Comparison of ENCODE assay signal across 8 cellular contexts in genomic region chr22:29072979-29073617, GRCh38. TPM values are rescaled to one million over a fixed set of nuclear protein-coding genes. Genes with fewer than 3 reads are reported as not detected.
A peak's percentile ranks its signal among the peaks of the same experiment; 100 is the strongest.
DNase-seq lines count a peak whose midpoint lies in the region; ATAC-seq and TF ChIP-seq lines count a peak whose summit lies in the region.

Gene KREMEN1, plus strand, starts transcription at chr22:29073035. Its CDS starts 96 bp downstream, at chr22:29073131.

- H3K4me3 ChIP-seq in AG10803 (ENCODE audit: low read length) (peak within 1 kb of the TSS; percentile 66), choroid plexus epithelial cell (ENCODE audit: low read depth, low read length) (peak within 1 kb of the TSS; percentile 61)

- ATAC-seq in HG03432 (IDR thresholded peaks at IDR 0.05; ENCODE audit: unreplicated experiment) (peak; percentile 16), GM21825 (IDR thresholded peaks at IDR 0.05; ENCODE audit: unreplicated experiment) (no peak)

- DNase-seq in AG10803 (ENCODE audit: low read depth) = no peak
- no peak for DNase-seq in choroid plexus epithelial cell (ENCODE audit: low read depth)
- DNase-seq in mesenteric fat pad (ENCODE audit: low spot score) = no peak
- DNase-seq in ureter (ENCODE audit: low spot score) = no peak
- no peak for DNase-seq in NCI-H2227 treated with DMSO at 0.1 percent for 48 hours (lab: John Stamatoyannopoulos, UW)
- no peak for DNase-seq in NCI-H2171 (lab: John Stamatoyannopoulos, UW)

- TF ChIP-seq CTCF in AG10803 (conservative IDR thresholded peaks at IDR 0.05; ENCODE audit: low read length) (no peak), choroid plexus epithelial cell (conservative IDR thresholded peaks at IDR 0.05; ENCODE audit: low read depth, low read length) (no peak)

RNA-seq across cellular contexts. Expression of gene KREMEN1, which starts in this region (rescaled TPM):
- total RNA-seq in mesenteric fat pad (10.6 TPM), ureter (16.5 TPM)
